5 cellular contexts compared by ENCODE assay signal in the genomic region with DNA sequence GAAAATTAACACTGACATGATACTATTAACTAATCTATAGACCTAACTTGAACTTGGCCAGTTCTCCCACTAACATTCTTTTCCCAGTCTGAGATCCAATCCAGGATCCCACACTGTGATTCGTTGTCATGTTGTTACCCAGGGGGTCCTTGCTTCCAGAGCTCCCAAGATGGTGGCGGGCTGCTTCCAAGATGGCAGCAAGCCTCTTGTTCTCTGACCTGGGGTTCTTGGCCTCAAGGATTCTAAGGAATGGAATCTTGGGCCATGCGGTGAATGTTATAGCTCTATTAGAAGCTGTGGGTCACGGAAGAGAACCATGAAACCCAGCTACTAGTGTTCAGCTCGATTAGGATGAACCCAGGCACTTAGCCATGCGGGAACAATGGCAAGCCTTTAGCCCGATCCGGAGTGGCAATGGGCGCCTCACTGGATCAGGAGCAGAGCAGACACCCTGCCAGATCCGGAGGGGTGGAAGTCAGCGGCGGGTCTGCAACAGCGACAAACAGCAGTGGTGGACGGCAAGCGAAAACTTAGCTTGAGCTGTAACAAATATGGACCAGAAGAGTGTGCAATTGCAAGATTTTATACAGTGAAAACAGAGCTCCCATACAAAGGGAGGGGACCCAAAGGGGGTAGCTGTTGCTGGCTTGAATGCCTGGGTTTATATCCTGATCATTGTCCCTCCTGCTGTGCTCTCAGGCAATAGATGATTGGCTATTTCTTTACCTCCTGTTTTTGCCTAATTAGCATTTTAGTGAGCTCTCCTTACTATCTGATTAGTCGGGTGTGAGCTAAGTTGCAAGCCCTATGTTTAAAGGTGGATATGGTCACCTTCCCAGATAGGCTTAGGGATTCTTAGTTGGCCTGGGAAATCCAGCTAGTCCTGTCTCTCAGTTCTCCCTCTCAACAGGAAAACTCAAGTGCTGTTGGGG. TPM values are rescaled to one million over a fixed set of nuclear protein-coding genes. Genes with fewer than 3 reads are reported as not detected.
"Had no signal": no experiment of that assay in that cellular context is flagged by ENCODE, and none has a peak within 500 bp of the region (broad histone marks: within the 10 kb centered on the region; RNA-seq: fewer than 3 reads in every experiment).

No MANE protein-coding gene starts in this region.

RNA-seq across cellular contexts. Expression of a gene that starts 7.5 kb away (rescaled TPM):
- total RNA-seq: GM23248, H4, HepG2, HT1080 had no signal
- polyA plus RNA-seq: IgD-negative memory B cell had no signal

RNA-seq across cellular contexts. Expression of a gene that starts 23.9 kb away (rescaled TPM):
- total RNA-seq: HepG2, HT1080 had no signal
- polyA plus RNA-seq: GM23248, IgD-negative memory B cell had no signal
